ENCODE assay signal across 1 cellular context in genomic region chr1:114828251-114828650, GRCh38.
TF ChIP-seq lines count a peak whose summit lies in the region.

No MANE protein-coding gene starts in this region.

TF ChIP-seq in IMR-90, 13 proteins besides CTCF, POLR2A, EP300 and RAD21 (continued from another document):
- TF ChIP-seq USF2 (IDR thresholded peaks at IDR 0.05; ENCODE audit: low read depth, low read length) (no peak), BHLHE40 (IDR thresholded peaks at IDR 0.05; ENCODE audit: low read depth, low read length) (no peak), RFX5 (IDR thresholded peaks at IDR 0.05; ENCODE audit: low read depth, low read length) (no peak), MAZ (IDR thresholded peaks at IDR 0.05; ENCODE audit: borderline replicate concordance, low read depth, low read length) (no peak), MXI1 (IDR thresholded peaks at IDR 0.05; ENCODE audit: borderline replicate concordance, low read depth, low read length) (no peak), RCOR1 (IDR thresholded peaks at IDR 0.05; ENCODE audit: insufficient replicate concordance, low read length) (no peak), MAFK (IDR thresholded peaks at IDR 0.05; ENCODE audit: low read depth, low read length) (no peak), CEBPB (IDR thresholded peaks at IDR 0.05; ENCODE audit: low read depth, low read length) (no peak), ELK1 (IDR thresholded peaks at IDR 0.05; ENCODE audit: borderline replicate concordance, low read depth, low read length) (no peak), NFE2L2 (IDR thresholded peaks at IDR 0.05; ENCODE audit: low read depth, low read length) (no peak), FOS (IDR thresholded peaks at IDR 0.05; ENCODE audit: low read depth, low read length) (no peak)
TF ChIP-seq in IMR-90: peak in this region for 0.
